Comparison of ENCODE assay signal across 21 cellular contexts in genomic region chrX:13755254-13755653, GRCh38.
DNase-seq lines count a peak whose midpoint lies in the region; FAIRE-seq and TF ChIP-seq lines count a peak whose summit lies in the region.
"Had no signal": no experiment of that assay in that cellular context is flagged by ENCODE, and none has a peak within 500 bp of the region (broad histone marks: within the 10 kb centered on the region; RNA-seq: fewer than 3 reads in every experiment).

No MANE protein-coding gene starts in this region.

- DNase-seq in activated naive CD4-positive, alpha-beta T cell treated with anti-CD3 and anti-CD28 coated beads, Interleukin-2, amount 10 ng/mL, durations not matched to agents 7 days and 5 days, result peak; percentile 33
- no peak for DNase-seq in activated naive CD4-positive, alpha-beta T cell treated with Interleukin-2 at 50 U/mL for 16 hours
- DNase-seq in GM19239 (ENCODE audit: insufficient read length, low spot score) (no peak), NCI-H1436 (lab: John Stamatoyannopoulos, UW) (no peak), HK-2 (ENCODE audit: unreplicated experiment) (no peak)
- no peak for DNase-seq in T-helper 2 cell treated with Interferon-gamma antibody and Interleukin-4, amounts not matched to agents 5 μg/mL and 100 μg/mL, for 36 hours (ENCODE audit: low spot score)
- DNase-seq in stimulated activated CD4-positive, alpha-beta T cell treated with anti-CD3 and anti-CD28 coated beads, Interleukin-12 subunit alpha, Interleukin-12 subunit beta, amount 100 ng/mL, for 4 hours, result no peak
- DNase-seq: activated T-cell treated with anti-CD3 and anti-CD28 coated beads, Interleukin-2, amount 50 U/mL, for 72 hours; colonic mucosa; EL; NCI-H1694 treated with DMSO at 0.1 percent for 48 hours; NCI-H2227 treated with DMSO at 0.1 percent for 48 hours; NCI-H748 treated with DMSO at 0.1 percent for 48 hours; PC-3; posterior cingulate gyrus; SIG-M5; sigmoid colon; testis; WERI-Rb-1 had no signal

- peak overlapping the region; percentile 65 for H3K27ac ChIP-seq in neutrophil
- H3K27ac ChIP-seq: colonic mucosa, sigmoid colon, testis, WERI-Rb-1 had no signal

- peaks cover 27% of the 10 kb centered on the region for H3K36me3 Mint-ChIP-seq in activated naive CD4-positive, alpha-beta T cell treated with anti-CD3 and anti-CD28 coated beads, Interleukin-2, amount 10 ng/mL, durations not matched to agents 7 days and 5 days
- H3K36me3 Mint-ChIP-seq in T-helper 2 cell treated with Interferon-gamma antibody and Interleukin-4, amounts not matched to agents 5 μg/mL and 100 μg/mL, for 36 hours (ENCODE audit: low read depth), result peaks cover 25% of the 10 kb centered on the region

- peak overlapping the region; percentile 49 for H3K27ac Mint-ChIP-seq in activated naive CD4-positive, alpha-beta T cell treated with anti-CD3 and anti-CD28 coated beads, Interleukin-2, amount 10 ng/mL, durations not matched to agents 7 days and 5 days
- H3K27ac Mint-ChIP-seq in T-helper 2 cell treated with Interferon-gamma antibody and Interleukin-4, amounts not matched to agents 5 μg/mL and 100 μg/mL, for 36 hours, result peak overlapping the region; percentile 31
- H3K27ac Mint-ChIP-seq: activated T-cell treated with anti-CD3 and anti-CD28 coated beads, Interleukin-2, amount 50 U/mL, for 72 hours; memory B cell had no signal

- H3K4me1 Mint-ChIP-seq in activated naive CD4-positive, alpha-beta T cell treated with anti-CD3 and anti-CD28 coated beads, Interleukin-2, amount 10 ng/mL, durations not matched to agents 7 days and 5 days, result peaks cover 23% of the 10 kb centered on the region
- H3K4me1 Mint-ChIP-seq in T-helper 2 cell treated with Interferon-gamma antibody and Interleukin-4, amounts not matched to agents 5 μg/mL and 100 μg/mL, for 36 hours (ENCODE audit: low read depth), result peaks cover 18% of the 10 kb centered on the region

- peaks cover 34 to 41% of the 10 kb centered on the region in 2 experiments for H3K4me1 ChIP-seq in neutrophil (ENCODE audit: control insufficient read depth in 1 of 2, insufficient read depth in 1 of 2, low read depth in 1 of 2, low read length in 1 of 2)
- H3K4me1 ChIP-seq: colonic mucosa, testis had no signal

- no peaks in the 10 kb centered on the region for H3K27me3 ChIP-seq in neutrophil
- H3K27me3 ChIP-seq: colonic mucosa, sigmoid colon, testis had no signal

- FAIRE-seq in GM19239 (lab: Jason Lieb, UNC), result peak; percentile 96

- TF ChIP-seq CTCF in neutrophil (IDR thresholded peaks at IDR 0.05), result no peak

- no peak overlapping the region for H3K4me3 Mint-ChIP-seq in activated naive CD4-positive, alpha-beta T cell treated with anti-CD3 and anti-CD28 coated beads, Interleukin-2, amount 10 ng/mL, durations not matched to agents 7 days and 5 days
- H3K4me3 Mint-ChIP-seq in T-helper 2 cell treated with Interferon-gamma antibody and Interleukin-4, amounts not matched to agents 5 μg/mL and 100 μg/mL, for 36 hours, result no peak overlapping the region
- H3K4me3 Mint-ChIP-seq: activated T-cell treated with anti-CD3 and anti-CD28 coated beads, Interleukin-2, amount 50 U/mL, for 72 hours; memory B cell had no signal

- no peaks in the 10 kb centered on the region for H3K9me3 Mint-ChIP-seq in activated naive CD4-positive, alpha-beta T cell treated with anti-CD3 and anti-CD28 coated beads, Interleukin-2, amount 10 ng/mL, durations not matched to agents 7 days and 5 days
- no peaks in the 10 kb centered on the region for H3K9me3 Mint-ChIP-seq in T-helper 2 cell treated with Interferon-gamma antibody and Interleukin-4, amounts not matched to agents 5 μg/mL and 100 μg/mL, for 36 hours
- H3K9me3 Mint-ChIP-seq: activated T-cell treated with anti-CD3 and anti-CD28 coated beads, Interleukin-2, amount 50 U/mL, for 72 hours; memory B cell had no signal

- H3K36me3 ChIP-seq in neutrophil, result no peaks in the 10 kb centered on the region
- H3K36me3 ChIP-seq: colonic mucosa had no signal

- no peak overlapping the region for H3K4me3 ChIP-seq in neutrophil (ENCODE audit: low read depth in 1 of 2, low read length in 1 of 2)
- H3K4me3 ChIP-seq: colonic mucosa, sigmoid colon, testis had no signal

- no peaks in the 10 kb centered on the region for H3K27me3 Mint-ChIP-seq in activated naive CD4-positive, alpha-beta T cell treated with anti-CD3 and anti-CD28 coated beads, Interleukin-2, amount 10 ng/mL, durations not matched to agents 7 days and 5 days
- H3K27me3 Mint-ChIP-seq in T-helper 2 cell treated with Interferon-gamma antibody and Interleukin-4, amounts not matched to agents 5 μg/mL and 100 μg/mL, for 36 hours (ENCODE audit: low read depth), result no peaks in the 10 kb centered on the region
- H3K27me3 Mint-ChIP-seq: memory B cell had no signal

- no peaks in the 10 kb centered on the region for H3K9me3 ChIP-seq in neutrophil
- H3K9me3 ChIP-seq: colonic mucosa, sigmoid colon, testis had no signal

- CTCF ChIA-PET in activated naive CD4-positive, alpha-beta T cell treated with anti-CD3 and anti-CD28 coated beads, Interleukin-2, amount 10 ng/mL, durations not matched to agents 7 days and 5 days (lab: Charles Lee), result interaction anchor here (1.1 kb wide), 1 partner anchor 96 kb away, joined by 7 read pairs; no protein-coding TSS in a partner anchor
